Comparison of ENCODE assay signal across 19 cellular contexts in the genomic region with DNA sequence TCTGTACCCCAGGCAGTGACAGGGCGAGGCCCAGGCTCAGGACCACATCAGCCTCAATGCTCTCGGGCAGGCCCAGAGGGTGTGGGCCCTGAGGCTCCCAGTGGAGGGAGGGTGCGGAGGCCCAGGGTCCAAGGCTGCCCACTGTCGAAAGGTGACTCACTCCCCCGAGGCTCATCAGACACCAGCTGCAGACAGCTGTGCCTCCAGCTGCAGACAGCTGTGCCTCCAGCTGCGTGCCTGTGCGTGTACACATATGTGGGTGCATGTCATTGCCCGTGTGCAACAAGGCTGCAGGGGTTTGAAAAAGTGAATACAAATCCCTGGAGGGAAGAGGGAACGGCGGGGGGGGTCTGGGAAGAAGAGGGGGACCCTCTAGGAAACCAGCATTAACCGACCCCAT.
DNase-seq lines count a peak whose midpoint lies in the region; ATAC-seq lines count a peak whose summit lies in the region.
"Had no signal": no experiment of that assay in that cellular context is flagged by ENCODE, and none has a peak within 500 bp of the region (broad histone marks: within the 10 kb centered on the region; RNA-seq: fewer than 3 reads in every experiment).

No MANE protein-coding gene starts in this region.

- peaks cover 17% of the 10 kb centered on the region for H3K9me3 Mint-ChIP-seq in stimulated activated memory B cell treated with anti-CD40 and anti-IgM and Interleukin-4, amounts not matched to agents 10 μg/mL and 1 μg/mL and 100 μg/mL, for 72 hours

- no peaks in the 10 kb centered on the region for H3K36me3 ChIP-seq in BLaER1
- no peaks in the 10 kb centered on the region for H3K36me3 ChIP-seq in MG63

- H3K9me3 ChIP-seq in BLaER1 (peaks cover 31% of the 10 kb centered on the region), MG63 (0 out of 2 replicates have a peak, but pooled peaks cover 1% of the 10 kb centered on the region)

- H3K27me3 Mint-ChIP-seq in stimulated activated memory B cell treated with anti-CD40 and anti-IgM and Interleukin-4, amounts not matched to agents 10 μg/mL and 1 μg/mL and 100 μg/mL, for 72 hours, result peaks cover 65% of the 10 kb centered on the region

- peak; percentile 19 for DNase-seq in MG63
- peak; percentile 23 for DNase-seq in left kidney (ENCODE audit: low read depth, low spot score)
- DNase-seq in NCI-H1105 (lab: John Stamatoyannopoulos, UW), result no peak
- no peak for DNase-seq in activated CD4-positive, CD25-positive, alpha-beta regulatory T cell (lab: John Stamatoyannopoulos, UW)
- DNase-seq: EL, MV-4-11, NCI-H1417 treated with DMSO at 0.1 percent for 48 hours, NCI-H1930, NCI-H510A, NCI-H774 had no signal

- H4K20me1 ChIP-seq in BLaER1, result no peaks in the 10 kb centered on the region

- no peak overlapping the region for H3K9ac ChIP-seq in BLaER1

- H3K4me3 Mint-ChIP-seq in stimulated activated memory B cell treated with anti-CD40 and anti-IgM and Interleukin-4, amounts not matched to agents 10 μg/mL and 1 μg/mL and 100 μg/mL, for 72 hours, result no peak overlapping the region
- H3K4me3 Mint-ChIP-seq: GM23338 had no signal

- peak overlapping the region; percentile 83 for H3K4me2 ChIP-seq in BLaER1
- H3K4me2 ChIP-seq: A549, GM23338 had no signal

- H3K4me3 ChIP-seq in BLaER1, result 0 out of 2 replicates have a peak overlapping the region, but pooled peaks have one; percentile 13
- no peak overlapping the region for H3K4me3 ChIP-seq in MG63
- H3K4me3 ChIP-seq: A549, GM23338 had no signal

- no peaks in the 10 kb centered on the region for H3K4me1 Mint-ChIP-seq in stimulated activated memory B cell treated with anti-CD40 and anti-IgM and Interleukin-4, amounts not matched to agents 10 μg/mL and 1 μg/mL and 100 μg/mL, for 72 hours
- H3K4me1 Mint-ChIP-seq: GM23338 had no signal

- no peaks in the 10 kb centered on the region for H3K27me3 ChIP-seq in BLaER1
- H3K27me3 ChIP-seq in MG63, result peaks cover 4% of the 10 kb centered on the region; the same call in 1 of the 2 replicates

- peak; percentile 41 for ATAC-seq in stimulated activated memory B cell treated with anti-CD40 and anti-IgM and Interleukin-4, amounts not matched to agents 10 μg/mL and 1 μg/mL and 100 μg/mL, for 72 hours
- ATAC-seq in GM19328 (IDR thresholded peaks at IDR 0.05; ENCODE audit: unreplicated experiment), result no peak
- ATAC-seq in GM21381 (IDR thresholded peaks at IDR 0.05; ENCODE audit: unreplicated experiment), result no peak
- ATAC-seq: A549, GM23338, HCT116 had no signal

- H3K36me3 Mint-ChIP-seq in stimulated activated memory B cell treated with anti-CD40 and anti-IgM and Interleukin-4, amounts not matched to agents 10 μg/mL and 1 μg/mL and 100 μg/mL, for 72 hours, result no peaks in the 10 kb centered on the region

- H3K27ac Mint-ChIP-seq in stimulated activated memory B cell treated with anti-CD40 and anti-IgM and Interleukin-4, amounts not matched to agents 10 μg/mL and 1 μg/mL and 100 μg/mL, for 72 hours, result no peak overlapping the region
- H3K27ac Mint-ChIP-seq: GM23338 had no signal

- peaks cover 42% of the 10 kb centered on the region for H3K4me1 ChIP-seq in BLaER1
- H3K4me1 ChIP-seq: A549 had no signal

- H3K27ac ChIP-seq in BLaER1, result peak overlapping the region; percentile 77
- H3K27ac ChIP-seq: A549, C4-2B, HL-60 had no signal

Comparison
In these comparisons a context has a peak if more than half of its experiments do, and no peak if none do; other contexts are left out.
1. DNase-seq: peak in MG63 (single experiment) and left kidney (single experiment); none in NCI-H1105 (single experiment) and activated CD4-positive, CD25-positive, alpha-beta regulatory T cell (0 of 4).